ENCODE assay signal across 31 cellular contexts in genomic region chrX:11364835-11365234, GRCh38.
"Had no signal": no experiment of that assay in that cellular context is flagged by ENCODE, and none has a peak within 500 bp of the region (broad histone marks: within the 10 kb centered on the region; RNA-seq: fewer than 3 reads in every experiment).

No MANE protein-coding gene starts in this region.

- H3K27ac ChIP-seq: ascending aorta, breast epithelium, cardiac muscle cell, coronary artery, epithelial cell of prostate, esophagus squamous epithelium, gastroesophageal sphincter, heart right ventricle, hepatocyte had no signal

- H3K4me3 ChIP-seq: ascending aorta, breast epithelium, cardiac muscle cell, coronary artery, esophagus squamous epithelium, gastroesophageal sphincter, heart right ventricle, hepatocyte had no signal

- H3K27me3 ChIP-seq: ascending aorta, cardiac muscle cell, esophagus squamous epithelium, gastroesophageal sphincter, heart right ventricle, hepatocyte had no signal

- H3K36me3 ChIP-seq: ascending aorta, breast epithelium, cardiac muscle cell, esophagus squamous epithelium, gastroesophageal sphincter, heart right ventricle had no signal

- H3K4me1 ChIP-seq: ascending aorta, breast epithelium, esophagus squamous epithelium, gastroesophageal sphincter had no signal

- DNase-seq: activated CD4-positive, alpha-beta memory T cell treated with anti-CD3 and anti-CD28 coated beads, Interleukin-2, amount 10 ng/mL, durations not matched to agents 7 days and 5 days; activated CD4-positive, alpha-beta T cell treated with anti-CD3 and anti-CD28 coated beads for 1 hour; activated CD4-positive, alpha-beta T cell treated with anti-CD3 and anti-CD28 coated beads for 4 hours; activated CD4-positive, alpha-beta T cell treated with anti-CD3 and anti-CD28 coated beads, Interleukin-2, amount 10 ng/mL, durations not matched to agents 7 days and 5 days; activated CD4-positive, alpha-beta T cell treated with anti-CD3 and anti-CD28 coated beads, Interleukin-2, amount 50 U/mL, for 4 hours; activated CD8-positive, alpha-beta memory T cell treated with anti-CD3 and anti-CD28 coated beads, Interleukin-2, amount 50 U/mL, for 48 hours; activated gamma-delta T cell; activated naive CD4-positive, alpha-beta T cell; activated naive CD4-positive, alpha-beta T cell treated with anti-CD3 and anti-CD28 coated beads, Interleukin-2, amount 10 ng/mL, durations not matched to agents 7 days and 5 days; activated naive CD8-positive, alpha-beta T cell treated with anti-CD3 and anti-CD28 coated beads, Interleukin-2, amount 10 ng/mL, durations not matched to agents 7 days and 5 days; activated T-cell treated with anti-CD3 and anti-CD28 coated beads for 4 hours; activated T-cell treated with anti-CD3 and anti-CD28 coated beads, Interleukin-2, amount 50 U/mL, for 24 hours; activated T-cell treated with anti-CD3 and anti-CD28 coated beads, Interleukin-2, amount 50 U/mL, for 72 hours; central memory CD4-positive, alpha-beta T cell; cerebellar nuclear complex; dermis blood vessel endothelial cell; effector CD8-positive, alpha-beta T cell; esophagus squamous epithelium; foreskin melanocyte; heart right ventricle; T-helper 17 cell; T1000 had no signal

- ATAC-seq: activated naive CD4-positive, alpha-beta T cell treated with anti-CD3 and anti-CD28 coated beads, Interleukin-2, amount 50 U/mL, for 72 hours; activated T-cell treated with anti-CD3 and anti-CD28 coated beads, Interleukin-2, amount 50 U/mL, for 72 hours; gastroesophageal sphincter; heart right ventricle; T-helper 17 cell; WTC11 had no signal

- H3K9me3 ChIP-seq: ascending aorta, breast epithelium, esophagus squamous epithelium, gastroesophageal sphincter had no signal
